ENCODE assay signal across 1 cellular context in the genomic region with DNA sequence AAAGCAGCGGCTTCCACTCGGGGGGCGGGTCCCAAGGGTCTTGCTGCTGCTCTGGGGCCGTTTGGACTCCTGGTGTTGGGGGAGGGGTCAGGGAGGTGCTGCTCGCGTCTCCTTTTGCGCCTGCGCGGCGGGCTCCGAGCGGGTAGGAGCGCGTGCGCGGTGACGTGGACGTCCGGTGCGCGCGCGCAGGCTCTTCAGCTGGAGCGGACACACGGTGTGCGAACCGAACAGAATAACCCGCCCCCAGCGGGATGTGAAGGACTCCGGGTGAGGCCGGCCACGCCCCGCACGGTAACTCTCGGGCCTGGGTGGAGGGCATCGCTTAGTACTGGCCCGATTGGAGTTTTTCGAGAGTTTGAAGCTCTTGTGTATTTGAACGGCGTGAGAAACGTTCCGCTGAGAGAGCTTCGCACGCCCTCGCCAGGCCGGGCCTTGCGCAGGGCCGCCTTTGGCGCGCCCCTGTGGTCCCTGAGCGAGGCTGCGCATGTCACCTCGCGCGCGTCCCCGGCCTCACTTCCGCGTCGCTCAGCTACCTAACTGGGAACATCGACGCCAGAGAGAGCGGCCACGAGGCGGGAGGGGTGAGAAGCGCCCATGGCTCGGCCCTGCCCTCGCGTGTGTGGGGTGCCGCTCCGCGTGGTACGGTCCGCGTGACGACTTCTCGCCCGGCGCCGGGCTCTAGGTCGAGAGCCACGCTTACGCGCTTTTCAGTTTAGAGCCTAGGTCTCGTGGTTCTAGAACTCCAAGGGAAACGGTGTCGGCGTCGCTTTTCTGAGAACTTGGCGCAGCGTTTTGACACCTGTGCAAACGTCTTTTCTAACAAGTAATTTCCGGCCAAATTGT.
A peak's percentile ranks its signal among the peaks of the same experiment; 100 is the strongest.
TF ChIP-seq lines count a peak whose summit lies in the region.

A gene (plus strand): TSS at position 171 of the 843 bp plus-strand sequence.

TF ChIP-seq in HepG2, 621 proteins besides CTCF, POLR2A, EP300 and RAD21 (continued from another document and continues in another):
- TF ChIP-seq, protein P1, sequence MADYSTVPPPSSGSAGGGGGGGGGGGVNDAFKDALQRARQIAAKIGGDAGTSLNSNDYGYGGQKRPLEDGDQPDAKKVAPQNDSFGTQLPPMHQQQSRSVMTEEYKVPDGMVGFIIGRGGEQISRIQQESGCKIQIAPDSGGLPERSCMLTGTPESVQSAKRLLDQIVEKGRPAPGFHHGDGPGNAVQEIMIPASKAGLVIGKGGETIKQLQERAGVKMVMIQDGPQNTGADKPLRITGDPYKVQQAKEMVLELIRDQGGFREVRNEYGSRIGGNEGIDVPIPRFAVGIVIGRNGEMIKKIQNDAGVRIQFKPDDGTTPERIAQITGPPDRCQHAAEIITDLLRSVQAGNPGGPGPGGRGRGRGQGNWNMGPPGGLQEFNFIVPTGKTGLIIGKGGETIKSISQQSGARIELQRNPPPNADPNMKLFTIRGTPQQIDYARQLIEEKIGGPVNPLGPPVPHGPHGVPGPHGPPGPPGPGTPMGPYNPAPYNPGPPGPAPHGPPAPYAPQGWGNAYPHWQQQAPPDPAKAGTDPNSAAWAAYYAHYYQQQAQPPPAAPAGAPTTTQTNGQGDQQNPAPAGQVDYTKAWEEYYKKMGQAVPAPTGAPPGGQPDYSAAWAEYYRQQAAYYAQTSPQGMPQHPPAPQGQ (CRISPR knock-in tag; IDR thresholded peaks at IDR 0.05; ENCODE audit: borderline replicate concordance) = no peak
- TF ChIP-seq ZSCAN22 (CRISPR knock-in tag; IDR thresholded peaks at IDR 0.05) (no peak), HDAC1 (CRISPR knock-in tag; IDR thresholded peaks at IDR 0.05) (no peak; the same call in 1 of the 2 replicates), SUZ12 (IDR thresholded peaks at IDR 0.05; ENCODE audit: low read depth, low read length) (no peak), GABPB1 (CRISPR knock-in tag; IDR thresholded peaks at IDR 0.05) (peak; percentile 87), ZNF747 (CRISPR knock-in tag; IDR thresholded peaks at IDR 0.05; ENCODE audit: borderline replicate concordance) (no peak), ZNF274 (CRISPR knock-in tag; IDR thresholded peaks at IDR 0.05) (peak; percentile 94), NONO (IDR thresholded peaks at IDR 0.05) (no peak), NONO (CRISPR knock-in tag; conservative IDR thresholded peaks at IDR 0.05) (0 out of 2 replicates have a peak, but pooled peaks have one; percentile 45), ATM (IDR thresholded peaks at IDR 0.05; ENCODE audit: borderline replicate concordance) (no peak), NR3C1 (CRISPR knock-in tag; IDR thresholded peaks at IDR 0.05) (no peak), KLF13 (CRISPR knock-in tag; IDR thresholded peaks at IDR 0.05) (no peak), ATF7 (IDR thresholded peaks at IDR 0.05) (no peak), ATF7 (CRISPR knock-in tag; IDR thresholded peaks at IDR 0.05) (no peak), SOX5 (CRISPR knock-in tag; IDR thresholded peaks at IDR 0.05; ENCODE audit: borderline replicate concordance) (no peak)
- TF ChIP-seq, protein P2, sequence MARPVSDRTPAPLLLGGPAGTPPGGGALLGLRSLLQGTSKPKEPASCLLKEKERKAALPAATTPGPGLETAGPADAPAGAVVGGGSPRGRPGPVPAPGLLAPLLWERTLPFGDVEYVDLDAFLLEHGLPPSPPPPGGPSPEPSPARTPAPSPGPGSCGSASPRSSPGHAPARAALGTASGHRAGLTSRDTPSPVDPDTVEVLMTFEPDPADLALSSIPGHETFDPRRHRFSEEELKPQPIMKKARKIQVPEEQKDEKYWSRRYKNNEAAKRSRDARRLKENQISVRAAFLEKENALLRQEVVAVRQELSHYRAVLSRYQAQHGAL (CRISPR knock-in tag; IDR thresholded peaks at IDR 0.05; ENCODE audit: not compliant biosample characterization) = no peak
- TF ChIP-seq, protein P3, sequence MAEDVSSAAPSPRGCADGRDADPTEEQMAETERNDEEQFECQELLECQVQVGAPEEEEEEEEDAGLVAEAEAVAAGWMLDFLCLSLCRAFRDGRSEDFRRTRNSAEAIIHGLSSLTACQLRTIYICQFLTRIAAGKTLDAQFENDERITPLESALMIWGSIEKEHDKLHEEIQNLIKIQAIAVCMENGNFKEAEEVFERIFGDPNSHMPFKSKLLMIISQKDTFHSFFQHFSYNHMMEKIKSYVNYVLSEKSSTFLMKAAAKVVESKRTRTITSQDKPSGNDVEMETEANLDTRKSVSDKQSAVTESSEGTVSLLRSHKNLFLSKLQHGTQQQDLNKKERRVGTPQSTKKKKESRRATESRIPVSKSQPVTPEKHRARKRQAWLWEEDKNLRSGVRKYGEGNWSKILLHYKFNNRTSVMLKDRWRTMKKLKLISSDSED (CRISPR knock-in tag; IDR thresholded peaks at IDR 0.05) = no peak
- TF ChIP-seq, protein P4, sequence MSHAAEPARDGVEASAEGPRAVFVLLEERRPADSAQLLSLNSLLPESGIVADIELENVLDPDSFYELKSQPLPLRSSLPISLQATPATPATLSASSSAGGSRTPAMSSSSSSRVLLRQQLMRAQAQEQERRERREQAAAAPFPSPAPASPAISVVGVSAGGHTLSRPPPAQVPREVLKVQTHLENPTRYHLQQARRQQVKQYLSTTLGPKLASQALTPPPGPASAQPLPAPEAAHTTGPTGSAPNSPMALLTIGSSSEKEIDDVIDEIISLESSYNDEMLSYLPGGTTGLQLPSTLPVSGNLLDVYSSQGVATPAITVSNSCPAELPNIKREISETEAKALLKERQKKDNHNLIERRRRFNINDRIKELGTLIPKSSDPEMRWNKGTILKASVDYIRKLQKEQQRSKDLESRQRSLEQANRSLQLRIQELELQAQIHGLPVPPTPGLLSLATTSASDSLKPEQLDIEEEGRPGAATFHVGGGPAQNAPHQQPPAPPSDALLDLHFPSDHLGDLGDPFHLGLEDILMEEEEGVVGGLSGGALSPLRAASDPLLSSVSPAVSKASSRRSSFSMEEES (CRISPR knock-in tag; IDR thresholded peaks at IDR 0.05) = no peak
- TF ChIP-seq, protein P5, sequence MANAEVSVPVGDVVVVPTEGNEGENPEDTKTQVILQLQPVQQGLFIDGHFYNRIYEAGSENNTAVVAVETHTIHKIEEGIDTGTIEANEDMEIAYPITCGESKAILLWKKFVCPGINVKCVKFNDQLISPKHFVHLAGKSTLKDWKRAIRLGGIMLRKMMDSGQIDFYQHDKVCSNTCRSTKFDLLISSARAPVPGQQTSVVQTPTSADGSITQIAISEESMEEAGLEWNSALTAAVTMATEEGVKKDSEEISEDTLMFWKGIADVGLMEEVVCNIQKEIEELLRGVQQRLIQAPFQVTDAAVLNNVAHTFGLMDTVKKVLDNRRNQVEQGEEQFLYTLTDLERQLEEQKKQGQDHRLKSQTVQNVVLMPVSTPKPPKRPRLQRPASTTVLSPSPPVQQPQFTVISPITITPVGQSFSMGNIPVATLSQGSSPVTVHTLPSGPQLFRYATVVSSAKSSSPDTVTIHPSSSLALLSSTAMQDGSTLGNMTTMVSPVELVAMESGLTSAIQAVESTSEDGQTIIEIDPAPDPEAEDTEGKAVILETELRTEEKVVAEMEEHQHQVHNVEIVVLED (CRISPR knock-in tag; IDR thresholded peaks at IDR 0.05; ENCODE audit: borderline replicate concordance) = peak; percentile 82
- TF ChIP-seq, protein P6, sequence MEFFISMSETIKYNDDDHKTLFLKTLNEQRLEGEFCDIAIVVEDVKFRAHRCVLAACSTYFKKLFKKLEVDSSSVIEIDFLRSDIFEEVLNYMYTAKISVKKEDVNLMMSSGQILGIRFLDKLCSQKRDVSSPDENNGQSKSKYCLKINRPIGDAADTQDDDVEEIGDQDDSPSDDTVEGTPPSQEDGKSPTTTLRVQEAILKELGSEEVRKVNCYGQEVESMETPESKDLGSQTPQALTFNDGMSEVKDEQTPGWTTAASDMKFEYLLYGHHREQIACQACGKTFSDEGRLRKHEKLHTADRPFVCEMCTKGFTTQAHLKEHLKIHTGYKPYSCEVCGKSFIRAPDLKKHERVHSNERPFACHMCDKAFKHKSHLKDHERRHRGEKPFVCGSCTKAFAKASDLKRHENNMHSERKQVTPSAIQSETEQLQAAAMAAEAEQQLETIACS (CRISPR knock-in tag; IDR thresholded peaks at IDR 0.05) = peak; percentile 95
- TF ChIP-seq, protein P7, sequence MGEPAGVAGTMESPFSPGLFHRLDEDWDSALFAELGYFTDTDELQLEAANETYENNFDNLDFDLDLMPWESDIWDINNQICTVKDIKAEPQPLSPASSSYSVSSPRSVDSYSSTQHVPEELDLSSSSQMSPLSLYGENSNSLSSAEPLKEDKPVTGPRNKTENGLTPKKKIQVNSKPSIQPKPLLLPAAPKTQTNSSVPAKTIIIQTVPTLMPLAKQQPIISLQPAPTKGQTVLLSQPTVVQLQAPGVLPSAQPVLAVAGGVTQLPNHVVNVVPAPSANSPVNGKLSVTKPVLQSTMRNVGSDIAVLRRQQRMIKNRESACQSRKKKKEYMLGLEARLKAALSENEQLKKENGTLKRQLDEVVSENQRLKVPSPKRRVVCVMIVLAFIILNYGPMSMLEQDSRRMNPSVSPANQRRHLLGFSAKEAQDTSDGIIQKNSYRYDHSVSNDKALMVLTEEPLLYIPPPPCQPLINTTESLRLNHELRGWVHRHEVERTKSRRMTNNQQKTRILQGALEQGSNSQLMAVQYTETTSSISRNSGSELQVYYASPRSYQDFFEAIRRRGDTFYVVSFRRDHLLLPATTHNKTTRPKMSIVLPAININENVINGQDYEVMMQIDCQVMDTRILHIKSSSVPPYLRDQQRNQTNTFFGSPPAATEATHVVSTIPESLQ (CRISPR knock-in tag; conservative IDR thresholded peaks at IDR 0.05) = no peak
- TF ChIP-seq, protein P8, sequence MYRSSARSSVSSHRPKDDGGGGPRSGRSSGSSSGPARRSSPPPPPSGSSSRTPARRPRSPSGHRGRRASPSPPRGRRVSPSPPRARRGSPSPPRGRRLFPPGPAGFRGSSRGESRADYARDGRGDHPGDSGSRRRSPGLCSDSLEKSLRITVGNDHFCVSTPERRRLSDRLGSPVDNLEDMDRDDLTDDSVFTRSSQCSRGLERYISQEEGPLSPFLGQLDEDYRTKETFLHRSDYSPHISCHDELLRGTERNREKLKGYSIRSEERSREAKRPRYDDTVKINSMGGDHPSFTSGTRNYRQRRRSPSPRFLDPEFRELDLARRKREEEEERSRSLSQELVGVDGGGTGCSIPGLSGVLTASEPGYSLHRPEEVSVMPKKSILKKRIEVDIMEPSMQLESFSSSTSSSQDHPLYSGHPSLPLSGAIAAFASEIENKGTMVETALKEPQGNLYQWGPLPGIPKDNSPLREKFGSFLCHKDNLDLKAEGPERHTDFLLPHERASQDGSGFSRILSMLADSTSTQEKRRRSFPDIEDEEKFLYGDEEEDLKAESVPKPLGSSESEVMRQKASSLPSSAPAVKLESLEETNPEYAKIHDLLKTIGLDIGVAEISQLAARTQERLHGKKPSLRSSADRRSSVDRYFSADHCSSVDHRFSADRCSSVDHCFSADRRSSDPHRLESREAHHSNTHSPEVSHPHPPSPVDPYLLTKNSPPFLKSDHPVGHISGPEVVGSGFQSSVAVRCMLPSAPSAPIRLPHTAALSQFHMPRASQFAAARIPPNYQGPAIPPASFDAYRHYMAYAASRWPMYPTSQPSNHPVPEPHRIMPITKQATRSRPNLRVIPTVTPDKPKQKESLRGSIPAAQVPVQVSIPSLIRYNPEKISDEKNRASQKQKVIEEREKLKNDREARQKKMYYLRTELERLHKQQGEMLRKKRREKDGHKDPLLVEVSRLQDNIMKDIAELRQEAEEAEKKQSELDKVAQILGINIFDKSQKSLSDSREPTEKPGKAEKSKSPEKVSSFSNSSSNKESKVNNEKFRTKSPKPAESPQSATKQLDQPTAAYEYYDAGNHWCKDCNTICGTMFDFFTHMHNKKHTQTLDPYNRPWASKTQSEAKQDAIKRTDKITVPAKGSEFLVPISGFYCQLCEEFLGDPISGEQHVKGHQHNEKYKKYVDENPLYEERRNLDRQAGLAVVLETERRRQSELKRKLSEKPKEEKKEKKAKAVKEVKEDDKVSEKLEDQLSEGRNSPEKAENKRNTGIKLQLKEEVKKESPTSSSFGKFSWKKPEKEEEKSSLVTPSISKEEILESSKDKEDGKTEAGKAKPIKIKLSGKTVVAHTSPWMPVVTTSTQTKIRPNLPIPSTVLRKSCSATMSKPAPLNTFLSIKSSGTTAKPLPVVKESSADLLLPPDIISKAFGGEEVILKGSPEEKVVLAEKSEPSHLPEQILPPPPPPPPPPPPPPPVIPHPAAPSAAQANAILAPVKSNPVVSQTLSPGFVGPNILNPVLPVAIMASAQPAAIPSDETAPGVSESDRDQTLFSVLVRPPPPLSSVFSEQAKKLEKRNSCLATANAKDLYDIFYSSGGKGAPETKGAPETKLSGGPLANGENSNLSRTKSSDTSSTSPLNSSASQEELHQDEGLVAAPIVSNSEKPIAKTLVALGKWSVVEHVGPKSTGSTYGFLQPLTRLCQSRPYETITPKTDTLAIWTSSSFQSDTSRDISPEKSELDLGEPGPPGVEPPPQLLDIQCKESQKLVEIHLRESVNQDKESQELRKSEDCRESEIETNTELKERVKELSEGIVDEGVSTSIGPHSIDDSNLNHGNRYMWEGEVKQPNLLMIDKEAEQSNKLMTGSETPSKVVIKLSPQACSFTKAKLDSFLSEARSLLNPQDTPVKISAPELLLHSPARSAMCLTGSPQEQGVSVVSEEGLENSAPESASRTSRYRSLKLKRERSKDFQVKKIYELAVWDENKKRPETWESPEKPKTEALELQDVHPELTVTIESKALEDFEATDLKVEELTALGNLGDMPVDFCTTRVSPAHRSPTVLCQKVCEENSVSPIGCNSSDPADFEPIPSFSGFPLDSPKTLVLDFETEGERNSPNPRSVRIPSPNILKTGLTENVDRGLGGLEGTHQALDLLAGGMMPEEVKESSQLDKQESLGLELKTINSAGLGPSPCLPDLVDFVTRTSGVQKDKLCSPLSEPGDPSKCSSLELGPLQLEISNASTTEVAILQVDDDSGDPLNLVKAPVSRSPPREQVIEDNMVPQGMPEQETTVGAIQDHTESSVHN (CRISPR knock-in tag; IDR thresholded peaks at IDR 0.05) = peak; percentile 37; the same call in 1 of the 2 replicates
- TF ChIP-seq, protein P9, sequence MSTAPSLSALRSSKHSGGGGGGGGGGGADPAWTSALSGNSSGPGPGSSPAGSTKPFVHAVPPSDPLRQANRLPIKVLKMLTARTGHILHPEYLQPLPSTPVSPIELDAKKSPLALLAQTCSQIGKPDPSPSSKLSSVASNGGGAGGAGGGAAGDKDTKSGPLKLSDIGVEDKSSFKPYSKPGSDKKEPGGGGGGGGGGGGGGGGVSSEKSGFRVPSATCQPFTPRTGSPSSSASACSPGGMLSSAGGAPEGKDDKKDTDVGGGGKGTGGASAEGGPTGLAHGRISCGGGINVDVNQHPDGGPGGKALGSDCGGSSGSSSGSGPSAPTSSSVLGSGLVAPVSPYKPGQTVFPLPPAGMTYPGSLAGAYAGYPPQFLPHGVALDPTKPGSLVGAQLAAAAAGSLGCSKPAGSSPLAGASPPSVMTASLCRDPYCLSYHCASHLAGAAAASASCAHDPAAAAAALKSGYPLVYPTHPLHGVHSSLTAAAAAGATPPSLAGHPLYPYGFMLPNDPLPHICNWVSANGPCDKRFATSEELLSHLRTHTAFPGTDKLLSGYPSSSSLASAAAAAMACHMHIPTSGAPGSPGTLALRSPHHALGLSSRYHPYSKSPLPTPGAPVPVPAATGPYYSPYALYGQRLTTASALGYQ (CRISPR knock-in tag; IDR thresholded peaks at IDR 0.05) = no peak
